ENCODE assay signal across 8 cellular contexts in the genomic region with DNA sequence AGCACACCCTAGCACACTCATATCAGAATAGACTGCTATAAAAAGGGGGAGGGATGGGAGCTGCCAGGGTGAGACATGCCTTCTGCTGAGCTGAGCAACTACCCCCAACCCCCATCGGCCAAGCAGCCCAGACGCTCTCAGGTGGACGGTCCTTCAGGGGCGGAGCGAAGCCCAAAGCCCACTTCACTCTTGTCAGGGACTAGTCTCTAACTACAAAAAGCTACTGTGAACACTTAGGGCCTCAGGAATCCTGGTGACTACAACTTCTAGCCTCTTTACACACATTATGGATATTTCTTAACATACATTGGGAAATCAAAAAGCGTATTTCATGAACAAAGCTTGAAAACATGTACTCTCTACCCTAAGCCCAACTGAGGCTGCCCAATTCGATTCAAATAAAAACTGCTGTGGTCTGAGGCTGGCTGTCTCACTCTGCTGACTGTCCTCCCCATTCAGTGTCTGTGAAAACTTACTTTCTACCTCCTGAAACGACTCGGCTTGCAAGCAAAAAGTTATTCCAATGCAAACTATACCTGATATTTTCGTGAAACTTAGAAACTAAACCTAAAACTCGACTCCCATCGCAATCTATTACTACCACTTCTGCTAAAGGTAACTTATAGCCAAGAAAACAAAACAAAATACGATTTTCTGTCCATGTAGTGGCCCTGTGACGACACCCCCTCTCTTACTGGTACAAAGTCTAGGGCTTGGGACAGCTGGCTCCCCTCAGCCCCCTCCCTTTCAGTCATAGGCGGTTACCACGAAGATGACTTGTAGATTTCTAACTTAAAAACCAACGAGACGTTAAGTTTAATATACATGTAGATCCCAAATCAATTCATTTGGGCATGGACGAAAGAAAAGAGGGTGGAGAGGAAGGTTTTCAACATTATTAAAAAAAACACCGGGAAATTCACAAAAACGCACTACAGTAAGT. TPM values are rescaled to one million over a fixed set of nuclear protein-coding genes. Genes with fewer than 3 reads are reported as not detected.
A peak's percentile ranks its signal among the peaks of the same experiment; 100 is the strongest.
DNase-seq lines count a peak whose midpoint lies in the region; ATAC-seq and TF ChIP-seq lines count a peak whose summit lies in the region.

No MANE protein-coding gene starts in this region.

- H3K4me1 ChIP-seq in cardiac muscle cell (ENCODE audit: low read depth) = peaks cover 57% of the 10 kb centered on the region
- peaks cover 0 to 21% of the 10 kb centered on the region in 2 donors for H3K4me1 ChIP-seq in ascending aorta
- peaks cover 56% of the 10 kb centered on the region for H3K4me1 ChIP-seq in smooth muscle cell (ENCODE audit: low read depth)

- peaks cover 11% of the 10 kb centered on the region for H3F3A ChIP-seq in smooth muscle cell (ENCODE audit: low read depth)

- peaks cover 53% of the 10 kb centered on the region for H4K20me1 ChIP-seq in smooth muscle cell (ENCODE audit: low read depth)

- H3K36me3 Mint-ChIP-seq in immature natural killer cell = no peaks in the 10 kb centered on the region

- H3K27ac Mint-ChIP-seq in immature natural killer cell = peak overlapping the region; percentile 89 to 94 (median 93)

- H3K4me2 ChIP-seq in smooth muscle cell = peak overlapping the region; percentile 97

- H3K27ac ChIP-seq in cardiac muscle cell (peak overlapping the region; percentile 97), ascending aorta (peak overlapping the region; percentile 99), smooth muscle cell (ENCODE audit: low read depth) (peak overlapping the region; percentile 98)

- no peaks in the 10 kb centered on the region for H3K36me3 ChIP-seq in cardiac muscle cell
- H3K36me3 ChIP-seq in ascending aorta = no peaks in the 10 kb centered on the region
- H3K36me3 ChIP-seq in smooth muscle cell (ENCODE audit: low read depth) = no peaks in the 10 kb centered on the region

- peak overlapping the region; percentile 90 for H3K4me3 ChIP-seq in cardiac muscle cell
- H3K4me3 ChIP-seq in ascending aorta = peak overlapping the region; percentile 95 to 98
- peak overlapping the region; percentile 99 for H3K4me3 ChIP-seq in smooth muscle cell

- ATAC-seq in Right ventricle myocardium inferior (no peak), GM21529 (IDR thresholded peaks at IDR 0.05; ENCODE audit: unreplicated experiment) (no peak)

- H3K4me3 Mint-ChIP-seq in immature natural killer cell = peak overlapping the region; percentile 86 to 92 (median 90)

- H3K9me3 ChIP-seq in cardiac muscle cell (ENCODE audit: low read depth) = no peaks in the 10 kb centered on the region
- no peaks in the 10 kb centered on the region for H3K9me3 ChIP-seq in ascending aorta
- H3K9me3 ChIP-seq in smooth muscle cell (replicated peaks; ENCODE audit: low read depth) = no peaks in the 10 kb centered on the region

- H3K27me3 Mint-ChIP-seq in immature natural killer cell (ENCODE audit: low read depth in 3 of 3) = peaks cover 5 to 12% (median 10%) of the 10 kb centered on the region in 3 donors

- DNase-seq in cardiac muscle cell (ENCODE audit: low read depth in 1 of 2, low spot score in 1 of 2) (peak; percentile 77 to 79), Right ventricle myocardium inferior (ENCODE audit: missing footprints) (no peak), NOMO-1 (lab: John Stamatoyannopoulos, UW; ENCODE audit: unreplicated experiment in 2 of 2) (peak; percentile 48 to 56), ascending aorta (ENCODE audit: low spot score in 2 of 2) (peak in 1 of 2 donors; percentile 72), immature natural killer cell (no peak), smooth muscle cell (lab: John Stamatoyannopoulos, UW; ENCODE audit: unreplicated experiment) (no peak), NCI-H2081 treated with DMSO at 0.1 percent for 48 hours (lab: John Stamatoyannopoulos, UW) (no peak)

- H3K9me3 Mint-ChIP-seq in immature natural killer cell = no peaks in the 10 kb centered on the region

- peak overlapping the region; percentile 66 for H2AFZ ChIP-seq in smooth muscle cell (ENCODE audit: low read depth)

- WGBS in smooth muscle cell (ENCODE audit: low lambda C conversion rate) = 5% methylated on average over 21 of the region's 21 CpGs

- peaks cover 57% of the 10 kb centered on the region for H3K79me2 ChIP-seq in smooth muscle cell (ENCODE audit: low read depth)

- intact Hi-C loops in Right ventricle myocardium inferior (cut with DNase I) (loop anchor here (2.0 to 5.0 kb wide), 2 partner anchors 116 to 130 kb away; a partner anchor contains a TSS), ascending aorta (cut with DNase I) (loop anchor here (1.0 to 5.0 kb wide), 4 partner anchors 99 to 335 kb away; a partner anchor contains a TSS)

- no peak for TF ChIP-seq CTCF in cardiac muscle cell (IDR thresholded peaks at IDR 0.05; ENCODE audit: low read depth, low read length)
- TF ChIP-seq CTCF in ascending aorta (IDR thresholded peaks at IDR 0.05) = no peak
- TF ChIP-seq CTCF in smooth muscle cell (IDR thresholded peaks at IDR 0.05; ENCODE audit: borderline replicate concordance, insufficient read depth, poor library complexity, severe bottlenecking) = no peak

- H3K27me3 ChIP-seq in cardiac muscle cell = no peaks in the 10 kb centered on the region
- no peaks in the 10 kb centered on the region for H3K27me3 ChIP-seq in ascending aorta
- no peaks in the 10 kb centered on the region for H3K27me3 ChIP-seq in smooth muscle cell (ENCODE audit: low read depth)

- peak overlapping the region; percentile 96 for H3K9ac ChIP-seq in smooth muscle cell (ENCODE audit: low read depth)

- peaks cover 38 to 56% of the 10 kb centered on the region in 2 donors for H3K4me1 Mint-ChIP-seq in immature natural killer cell

RNA-seq across cellular contexts. Expression of a gene that starts 1.2 kb away (rescaled TPM):
- total RNA-seq in cardiac muscle cell (14.0 and 21.2 TPM in 2 replicates), Right ventricle myocardium inferior (13.6 TPM), ascending aorta (8.7 TPM), smooth muscle cell (23.2 and 23.8 TPM in 2 replicates)
- polyA plus RNA-seq in cardiac muscle cell (12.0 and 19.4 TPM in 2 replicates), immature natural killer cell (1 to 10 TPM; 4.7 to 8.0 (median 6.1) TPM), smooth muscle cell (14.2 TPM in 2 replicates)

Comparison
In these comparisons a context has a peak if more than half of its experiments do, and no peak if none do; other contexts are left out.
1. DNase-seq: peak in cardiac muscle cell (2 of 2) and NOMO-1 (2 of 2); none in Right ventricle myocardium inferior (single experiment), immature natural killer cell (0 of 3), smooth muscle cell (single experiment) and NCI-H2081 treated with DMSO at 0.1 percent for 48 hours (single experiment).
2. Peak in every context shown above with its lines, with median percentiles within 50 percentile points of each other: H3K27ac ChIP-seq and H3K4me3 ChIP-seq.